In genomic region chr15:24848050-24848449, GRCh38 we compare ENCODE assay signal across 8 cellular contexts.
DNase-seq lines count a peak whose midpoint lies in the region; ATAC-seq and TF ChIP-seq lines count a peak whose summit lies in the region.

No MANE protein-coding gene starts in this region.

- H3K4me3 Mint-ChIP-seq in activated naive CD4-positive, alpha-beta T cell treated with anti-CD3 and anti-CD28 coated beads, Interleukin-2, amount 50 U/mL, for 24 hours = peak overlapping the region; percentile 55
- H3K4me3 Mint-ChIP-seq in type B pancreatic cell = peak overlapping the region; percentile 91

- DNase-seq in activated naive CD4-positive, alpha-beta T cell treated with anti-CD3 and anti-CD28 coated beads, Interleukin-2, amount 50 U/mL, for 72 hours (ENCODE audit: low spot score in 2 of 2) = no peak
- peak; percentile 60 for DNase-seq in cerebellar cortex (ENCODE audit: low spot score)
- DNase-seq in left kidney (ENCODE audit: low read depth, low spot score) = peak; percentile 87
- no peak for DNase-seq in type B pancreatic cell (ENCODE audit: extremely low spot score, unreplicated experiment)
- no peak for DNase-seq in NCI-H187 (lab: John Stamatoyannopoulos, UW)

- peaks cover 7% of the 10 kb centered on the region for H3K36me3 Mint-ChIP-seq in activated naive CD4-positive, alpha-beta T cell treated with anti-CD3 and anti-CD28 coated beads, Interleukin-2, amount 50 U/mL, for 24 hours
- H3K36me3 Mint-ChIP-seq in activated naive CD4-positive, alpha-beta T cell treated with anti-CD3 and anti-CD28 coated beads, Interleukin-2, amount 50 U/mL, for 72 hours = peaks cover 11 to 21% of the 10 kb centered on the region in 2 donors
- H3K36me3 Mint-ChIP-seq in type B pancreatic cell = no peaks in the 10 kb centered on the region

- H3K4me1 Mint-ChIP-seq in activated naive CD4-positive, alpha-beta T cell treated with anti-CD3 and anti-CD28 coated beads, Interleukin-2, amount 50 U/mL, for 24 hours = no peaks in the 10 kb centered on the region
- H3K4me1 Mint-ChIP-seq in type B pancreatic cell (ENCODE audit: unreplicated experiment) = no peaks in the 10 kb centered on the region

- no peak overlapping the region for H3K27ac Mint-ChIP-seq in activated naive CD4-positive, alpha-beta T cell treated with anti-CD3 and anti-CD28 coated beads, Interleukin-2, amount 50 U/mL, for 24 hours
- no peak overlapping the region for H3K27ac Mint-ChIP-seq in activated naive CD4-positive, alpha-beta T cell treated with anti-CD3 and anti-CD28 coated beads, Interleukin-2, amount 50 U/mL, for 72 hours
- H3K27ac Mint-ChIP-seq in type B pancreatic cell = peak overlapping the region; percentile 87

- H3K9me3 Mint-ChIP-seq in activated naive CD4-positive, alpha-beta T cell treated with anti-CD3 and anti-CD28 coated beads, Interleukin-2, amount 50 U/mL, for 24 hours = peaks cover 15% of the 10 kb centered on the region
- peaks cover 13 to 19% of the 10 kb centered on the region in 2 donors for H3K9me3 Mint-ChIP-seq in activated naive CD4-positive, alpha-beta T cell treated with anti-CD3 and anti-CD28 coated beads, Interleukin-2, amount 50 U/mL, for 72 hours
- no peaks in the 10 kb centered on the region for H3K9me3 Mint-ChIP-seq in type B pancreatic cell

- no peak for TF ChIP-seq CTCF in type B pancreatic cell (conservative IDR thresholded peaks at IDR 0.05)

- no peak for ATAC-seq in activated naive CD4-positive, alpha-beta T cell treated with anti-CD3 and anti-CD28 coated beads, Interleukin-2, amount 50 U/mL, for 72 hours
- ATAC-seq in HG03039 (IDR thresholded peaks at IDR 0.05; ENCODE audit: unreplicated experiment) = no peak
- no peak for ATAC-seq in GM18520 (IDR thresholded peaks at IDR 0.05; ENCODE audit: unreplicated experiment)

- peaks cover 1% of the 10 kb centered on the region for H3K27me3 Mint-ChIP-seq in activated naive CD4-positive, alpha-beta T cell treated with anti-CD3 and anti-CD28 coated beads, Interleukin-2, amount 50 U/mL, for 24 hours
- H3K27me3 Mint-ChIP-seq in type B pancreatic cell = peaks cover 5% of the 10 kb centered on the region

Comparison
In these comparisons a context has a peak if more than half of its experiments do, and no peak if none do; other contexts are left out.
1. DNase-seq: peak in cerebellar cortex (single experiment) and left kidney (single experiment); none in activated naive CD4-positive, alpha-beta T cell treated with anti-CD3 and anti-CD28 coated beads, Interleukin-2, amount 50 U/mL, for 72 hours (0 of 2), type B pancreatic cell (single experiment) and NCI-H187 (0 of 2).